In the genomic region with DNA sequence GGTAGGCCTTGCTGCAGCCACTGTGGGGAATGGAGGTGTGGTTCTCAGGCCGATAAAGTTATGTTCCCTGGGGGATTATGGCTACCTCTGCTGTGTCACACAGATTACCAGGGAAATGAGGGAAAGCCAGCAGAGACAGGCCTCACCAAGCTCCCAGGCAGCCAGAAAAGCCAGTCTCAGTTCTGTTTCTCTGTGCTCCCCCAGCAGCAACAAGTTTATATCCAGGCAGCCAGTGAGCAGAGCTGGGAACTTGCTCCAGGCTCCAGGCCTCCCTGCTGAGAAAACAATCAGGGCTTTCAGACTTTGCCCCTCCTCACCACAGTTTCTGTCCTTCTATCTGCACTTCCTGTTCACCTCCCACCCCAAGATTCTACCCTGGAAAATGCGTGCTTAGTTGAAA, we compare ENCODE assay signal across 23 cellular contexts.
"Had no signal": no experiment of that assay in that cellular context is flagged by ENCODE, and none has a peak within 500 bp of the region (broad histone marks: within the 10 kb centered on the region; RNA-seq: fewer than 3 reads in every experiment).

No MANE protein-coding gene starts in this region.

- H3K9me3 ChIP-seq: colonic mucosa, vagina had no signal

- H3K4me3 Mint-ChIP-seq: activated B cell treated with CpG ODN at 0.5 μM for 24 hours; activated CD4-positive, alpha-beta T cell treated with anti-CD3 and anti-CD28 coated beads, Interleukin-2, amount 10 ng/mL, durations not matched to agents 24 days and 14 days; activated CD8-positive, alpha-beta T cell treated with anti-CD3 and anti-CD28 coated beads, Interleukin-2, amount 10 ng/mL, durations not matched to agents 7 days and 5 days; activated T-cell treated with anti-CD3 and anti-CD28 coated beads, Interleukin-2, amount 50 U/mL, for 72 hours; stimulated activated naive B cell treated with anti-CD40 and anti-IgM and Interleukin-4, amounts not matched to agents 10 μg/mL and 1 μg/mL and 100 μg/mL, for 72 hours had no signal

- H3K4me3 ChIP-seq: body of pancreas, colonic mucosa, lower lobe of right lung, tibial nerve, vagina had no signal

- H3K36me3 ChIP-seq: colonic mucosa, lower lobe of right lung, tibial nerve, vagina had no signal

- H3K27ac ChIP-seq: body of pancreas, colonic mucosa, lower lobe of right lung, tibial nerve, vagina had no signal

- H3K4me1 ChIP-seq: body of pancreas, colonic mucosa, lower lobe of right lung, tibial nerve, vagina had no signal

- ATAC-seq: activated CD8-positive, alpha-beta T cell treated with anti-CD3 and anti-CD28 coated beads, Interleukin-2, amount 10 ng/mL, durations not matched to agents 7 days and 5 days; activated naive CD4-positive, alpha-beta T cell treated with anti-CD3 and anti-CD28 coated beads, Interleukin-2, amount 50 U/mL, for 72 hours; activated T-cell treated with anti-CD3 and anti-CD28 coated beads, Interleukin-2, amount 50 U/mL, for 72 hours; body of pancreas; left colon; lower lobe of right lung; stimulated activated naive B cell treated with anti-CD40 and anti-IgM and Interleukin-4, amounts not matched to agents 10 μg/mL and 1 μg/mL and 100 μg/mL, for 72 hours had no signal

- H3K36me3 Mint-ChIP-seq: stimulated activated naive B cell treated with anti-CD40 and anti-IgM and Interleukin-4, amounts not matched to agents 10 μg/mL and 1 μg/mL and 100 μg/mL, for 72 hours had no signal

- H3K27me3 Mint-ChIP-seq: activated B cell treated with CpG ODN at 0.5 μM for 24 hours; activated CD4-positive, alpha-beta T cell treated with anti-CD3 and anti-CD28 coated beads, Interleukin-2, amount 10 ng/mL, durations not matched to agents 24 days and 14 days; stimulated activated naive B cell treated with anti-CD40 and anti-IgM and Interleukin-4, amounts not matched to agents 10 μg/mL and 1 μg/mL and 100 μg/mL, for 72 hours had no signal

- H3K4me1 Mint-ChIP-seq: activated B cell treated with CpG ODN at 0.5 μM for 24 hours; activated CD4-positive, alpha-beta T cell treated with anti-CD3 and anti-CD28 coated beads, Interleukin-2, amount 10 ng/mL, durations not matched to agents 24 days and 14 days; stimulated activated naive B cell treated with anti-CD40 and anti-IgM and Interleukin-4, amounts not matched to agents 10 μg/mL and 1 μg/mL and 100 μg/mL, for 72 hours had no signal

- DNase-seq: activated B cell treated with CpG ODN at 0.5 μM for 24 hours; activated CD4-positive, alpha-beta T cell treated with anti-CD3 and anti-CD28 coated beads, Interleukin-2, amount 10 ng/mL, durations not matched to agents 24 days and 14 days; activated CD8-positive, alpha-beta memory T cell treated with anti-CD3 and anti-CD28 coated beads, Interleukin-2, amount 50 U/mL, for 48 hours; activated CD8-positive, alpha-beta T cell treated with anti-CD3 and anti-CD28 coated beads, Interleukin-2, amount 10 ng/mL, durations not matched to agents 7 days and 5 days; activated gamma-delta T cell; activated T-cell treated with anti-CD3 and anti-CD28 coated beads, Interleukin-2, amount 50 U/mL, for 72 hours; amygdala; body of pancreas; central memory CD4-positive, alpha-beta T cell; colonic mucosa; foreskin fibroblast; glutamatergic neuron; left colon; lower lobe of right lung; midbrain; posterior cingulate gyrus; stimulated activated CD4-positive, alpha-beta T cell treated with anti-CD3 and anti-CD28 coated beads, Interleukin-15, amount 100 ng/mL, for 24 hours; stimulated activated CD4-positive, alpha-beta T cell treated with anti-CD3 and anti-CD28 coated beads, Interleukin-4, amount 100 ng/mL, for 1 hour; stimulated activated naive B cell treated with anti-CD40 and anti-IgM and Interleukin-4, amounts not matched to agents 10 μg/mL and 1 μg/mL and 100 μg/mL, for 72 hours; T-helper 2 cell had no signal

- H3K27ac Mint-ChIP-seq: activated B cell treated with CpG ODN at 0.5 μM for 24 hours; activated CD4-positive, alpha-beta T cell treated with anti-CD3 and anti-CD28 coated beads, Interleukin-2, amount 10 ng/mL, durations not matched to agents 24 days and 14 days; activated CD8-positive, alpha-beta T cell treated with anti-CD3 and anti-CD28 coated beads, Interleukin-2, amount 10 ng/mL, durations not matched to agents 7 days and 5 days; activated naive CD4-positive, alpha-beta T cell treated with anti-CD3 and anti-CD28 coated beads, Interleukin-2, amount 50 U/mL, for 72 hours; activated T-cell treated with anti-CD3 and anti-CD28 coated beads, Interleukin-2, amount 50 U/mL, for 72 hours; stimulated activated naive B cell treated with anti-CD40 and anti-IgM and Interleukin-4, amounts not matched to agents 10 μg/mL and 1 μg/mL and 100 μg/mL, for 72 hours had no signal

- H3K27me3 ChIP-seq: body of pancreas, colonic mucosa, tibial nerve, vagina had no signal
